Comparison of ENCODE assay signal across 8 cellular contexts in genomic region chr17:77066726-77067409, GRCh38.
DNase-seq lines count a peak whose midpoint lies in the region; TF ChIP-seq lines count a peak whose summit lies in the region.
"Not testable (repeated sequence)": the region's sequence is repeated elsewhere in the genome, so short reads cannot be mapped to it uniquely, and the experiment has no call there.

No MANE protein-coding gene starts in this region.

- not testable (repeated sequence) for H3K4me3 ChIP-seq in AG04450 (ENCODE audit: low read depth, low read length); retinal pigment epithelial cell (ENCODE audit: low read length)

- H3K27ac ChIP-seq in AG04450 (ENCODE audit: low read depth, low read length), result not testable (repeated sequence)

- DNase-seq in AG04450 (ENCODE audit: low read depth, low spot score), result peak; percentile 18
- DNase-seq in NCI-H1092 treated with DMSO at 0.1 percent for 48 hours (lab: John Stamatoyannopoulos, UW), result peak; percentile 43
- peak; percentile 59 for DNase-seq in RKO (ENCODE audit: low spot score)
- DNase-seq in activated CD8-positive, alpha-beta memory T cell treated with anti-CD3 and anti-CD28 coated beads, Interleukin-2, amount 50 U/mL, for 1 hour (ENCODE audit: extremely low read depth), result peak; percentile 12
- DNase-seq in dermis blood vessel endothelial cell, result peak; percentile 77
- DNase-seq in iPS-NIHi7 (ENCODE audit: extremely low spot score), result peak; percentile 87
- DNase-seq in retinal pigment epithelial cell (ENCODE audit: low read depth), result not testable (repeated sequence)

- TF ChIP-seq CTCF in AG04450 (IDR thresholded peaks at IDR 0.05; ENCODE audit: low read depth, low read length) (peak; percentile 93), GM12874 (IDR thresholded peaks at IDR 0.05; ENCODE audit: insufficient read depth, low read depth, low read length) (peak; percentile 83), retinal pigment epithelial cell (conservative IDR thresholded peaks at IDR 0.05; ENCODE audit: low read depth, low read length) (peak; percentile 98)

- H3K9me3 ChIP-seq in AG04450 (ENCODE audit: control insufficient read depth, insufficient read depth, low read length), result not testable (repeated sequence)

- POLR2A ChIA-PET in AG04450 (lab: Yijun Ruan, JAX), result interaction anchor here (1.0 kb wide), 1 partner anchor 199 kb away, joined by 3 read pairs; the partner anchor contains the start of gene MGAT5B

- CTCF ChIA-PET in AG04450 (lab: Charles Lee), result interaction anchor here (0.6 to 6.5 kb wide), 15 partner anchors 9 to 557 kb away, joined by 3 to 43 read pairs (median 4); partner anchors contain the start of gene MGAT5B

- peaks cover 26% of the 10 kb centered on the region for H3K27me3 ChIP-seq in AG04450 (ENCODE audit: control insufficient read depth, insufficient read depth, low read length)
